ENCODE assay signal across 8 cellular contexts in the genomic region with DNA sequence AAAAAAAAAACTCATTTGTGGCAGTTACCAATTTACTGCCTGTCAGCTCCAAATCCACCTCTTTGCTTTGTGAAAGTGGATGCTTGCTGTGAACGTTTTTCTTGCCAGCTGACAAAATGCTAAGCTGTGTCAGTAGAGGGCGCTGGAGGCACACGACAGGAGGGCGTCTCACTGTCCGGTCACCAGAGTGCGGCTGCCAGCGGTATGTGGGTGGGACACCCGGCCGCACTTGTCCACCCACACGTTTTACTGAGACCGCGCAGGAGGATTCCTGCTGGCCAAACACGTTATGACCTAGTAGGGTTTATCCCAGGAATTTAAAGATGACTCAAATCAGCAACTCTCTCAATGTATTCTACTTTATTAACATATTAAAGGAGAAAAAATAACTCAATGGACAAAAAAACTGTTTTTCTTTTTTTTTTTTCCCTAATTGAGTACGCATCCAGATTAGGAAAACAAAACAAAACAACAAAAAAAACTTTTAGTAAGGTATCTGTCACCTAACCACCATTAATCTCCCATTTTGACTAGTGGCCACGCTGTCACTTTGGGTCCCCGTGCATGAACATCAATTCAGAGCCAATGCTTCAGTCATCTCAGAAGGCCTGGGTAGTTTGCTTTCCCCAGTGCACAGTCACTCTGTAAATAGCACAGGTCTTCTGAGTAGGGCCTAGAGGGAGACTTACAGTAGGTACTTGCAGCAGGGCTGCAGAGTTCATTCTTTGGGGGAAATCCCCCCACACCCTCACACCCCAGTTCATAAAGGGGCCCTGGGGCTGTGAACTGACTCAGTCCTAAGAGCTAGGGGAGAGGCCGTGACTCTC. TPM values are rescaled to one million over a fixed set of nuclear protein-coding genes. Genes with fewer than 3 reads are reported as not detected.
DNase-seq lines count a peak whose midpoint lies in the region; ATAC-seq and TF ChIP-seq lines count a peak whose summit lies in the region.

No MANE protein-coding gene starts in this region.

- no peaks in the 10 kb centered on the region for H3K9me3 ChIP-seq in right atrium auricular region
- H3K9me3 ChIP-seq in gastrocnemius medialis = no peaks in the 10 kb centered on the region

- H3K36me3 Mint-ChIP-seq in T-helper 2 cell treated with Interferon-gamma antibody and Interleukin-4, amounts not matched to agents 5 μg/mL and 100 μg/mL, for 36 hours (ENCODE audit: low read depth) = no peaks in the 10 kb centered on the region

- H3K4me1 Mint-ChIP-seq in T-helper 2 cell treated with Interferon-gamma antibody and Interleukin-4, amounts not matched to agents 5 μg/mL and 100 μg/mL, for 36 hours (ENCODE audit: low read depth) = peaks cover 6% of the 10 kb centered on the region

- H3K27ac ChIP-seq in right atrium auricular region (no peak overlapping the region), gastrocnemius medialis (no peak overlapping the region)

- TF ChIP-seq POLR2A in gastrocnemius medialis (IDR thresholded peaks at IDR 0.05) = no peak

- intact Hi-C loops in gastrocnemius medialis (cut with DNase I; ENCODE audit: low total_unique reads) = no loop called here

- H3K4me1 ChIP-seq in right atrium auricular region (peaks cover 0 to 13% of the 10 kb centered on the region in 2 donors), gastrocnemius medialis (no peaks in the 10 kb centered on the region)

- DNase-seq in NK-92 treated with Interleukin-12 subunit alpha and Interleukin-12 subunit beta, amount 100 ng/mL, for 24 hours (lab: John Stamatoyannopoulos, UW) = peak; percentile 70
- DNase-seq in NK-92 (lab: John Stamatoyannopoulos, UW; ENCODE audit: unreplicated experiment) (no peak), NCI-H1694 (lab: John Stamatoyannopoulos, UW) (peak; percentile 76), amygdala (lab: John Stamatoyannopoulos, UW) (peak in 54 of 56 donors; percentile 13 to 86 (median 62)), right atrium auricular region (ENCODE audit: low spot score) (peak; percentile 90), gastrocnemius medialis (peak; percentile 65 to 76)
- peak; percentile 88 for DNase-seq in T-helper 2 cell treated with Interferon-gamma antibody and Interleukin-4, amounts not matched to agents 5 μg/mL and 100 μg/mL, for 36 hours (ENCODE audit: low spot score)

- H3K27ac Mint-ChIP-seq in T-helper 2 cell treated with Interferon-gamma antibody and Interleukin-4, amounts not matched to agents 5 μg/mL and 100 μg/mL, for 36 hours = no peak overlapping the region

- in situ Hi-C loops in gastrocnemius medialis (cut with MboI; ENCODE audit: low sequenced_read_pairs in 4 of 4) = no loop called here

- H3K4me3 Mint-ChIP-seq in T-helper 2 cell treated with Interferon-gamma antibody and Interleukin-4, amounts not matched to agents 5 μg/mL and 100 μg/mL, for 36 hours = no peak overlapping the region

- H3K27me3 ChIP-seq in right atrium auricular region (no peaks in the 10 kb centered on the region), gastrocnemius medialis (no peaks in the 10 kb centered on the region)

- no peaks in the 10 kb centered on the region for H3K36me3 ChIP-seq in right atrium auricular region
- no peaks in the 10 kb centered on the region for H3K36me3 ChIP-seq in gastrocnemius medialis

- H3K27me3 Mint-ChIP-seq in T-helper 2 cell treated with Interferon-gamma antibody and Interleukin-4, amounts not matched to agents 5 μg/mL and 100 μg/mL, for 36 hours (ENCODE audit: low read depth) = no peaks in the 10 kb centered on the region

- TF ChIP-seq CTCF in right atrium auricular region (IDR thresholded peaks at IDR 0.05) (peak; percentile 86 to 95), gastrocnemius medialis (IDR thresholded peaks at IDR 0.05 in 4 of 5, conservative IDR thresholded peaks at IDR 0.05 in 1 of 5) (peak; percentile 70 to 94 (median 80))

- no peaks in the 10 kb centered on the region for H3K9me3 Mint-ChIP-seq in T-helper 2 cell treated with Interferon-gamma antibody and Interleukin-4, amounts not matched to agents 5 μg/mL and 100 μg/mL, for 36 hours

- no peak overlapping the region for H3K4me3 ChIP-seq in right atrium auricular region
- no peak overlapping the region for H3K4me3 ChIP-seq in gastrocnemius medialis

- peak; percentile 90 for ATAC-seq in HG02852 (IDR thresholded peaks at IDR 0.05; ENCODE audit: unreplicated experiment)
- ATAC-seq in gastrocnemius medialis = peak; percentile 70 to 79

RNA-seq across cellular contexts. Expression of gene RPL35A, which starts 43.8 kb away (rescaled TPM):
- total RNA-seq in right atrium auricular region = 100 to 1,000 TPM; 415 to 477 TPM
- total RNA-seq in gastrocnemius medialis = 100 to 1,000 TPM; 409 to 491 (median 427) TPM

RNA-seq across cellular contexts. Expression of gene LMLN, which starts 53.8 kb away (rescaled TPM):
- total RNA-seq in right atrium auricular region (1 to 10 TPM; 3.5 to 3.9 TPM), gastrocnemius medialis (1 to 10 TPM; 2.7 to 8.8 (median 4.6) TPM)
